In the genomic region with DNA sequence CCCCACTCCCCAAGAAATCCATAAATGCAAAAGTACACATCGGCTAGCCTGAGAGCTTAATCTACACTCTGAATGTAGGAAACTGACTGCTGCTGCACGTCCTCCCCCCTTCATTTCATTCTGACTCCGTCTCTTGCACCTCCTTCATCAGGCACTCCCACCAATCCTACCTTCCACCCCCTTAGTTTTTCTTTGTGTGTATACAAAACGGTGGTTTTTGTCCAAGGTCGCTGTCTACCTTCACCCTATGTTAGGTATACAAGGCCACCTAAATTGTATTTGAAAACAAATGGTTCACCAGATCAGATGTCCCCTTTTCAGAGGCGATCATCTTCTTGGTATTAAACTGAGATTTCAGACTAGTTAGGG, we compare ENCODE assay signal across 8 cellular contexts. TPM values are rescaled to one million over a fixed set of nuclear protein-coding genes. Genes with fewer than 3 reads are reported as not detected.
DNase-seq lines count a peak whose midpoint lies in the region; ATAC-seq and TF ChIP-seq lines count a peak whose summit lies in the region.

No MANE protein-coding gene starts in this region.

- H3K27ac ChIP-seq in lower lobe of right lung (peak overlapping the region; percentile 98), upper lobe of right lung (peak overlapping the region; percentile 98)

- H3K9me3 ChIP-seq in lower lobe of right lung (no peaks in the 10 kb centered on the region), upper lobe of right lung (no peaks in the 10 kb centered on the region)

- peak overlapping the region; percentile 82 for H3K4me3 ChIP-seq in GM06990 (replicated peaks; ENCODE audit: low read depth, low read length)
- H3K4me3 ChIP-seq in lower lobe of right lung = peak overlapping the region; percentile 80
- H3K4me3 ChIP-seq in upper lobe of right lung = peak overlapping the region; percentile 81

- H3K27me3 ChIP-seq in GM06990 (replicated peaks; ENCODE audit: control insufficient read depth, insufficient read depth, low read length) (no peaks in the 10 kb centered on the region), lower lobe of right lung (ENCODE audit: low read depth) (no peaks in the 10 kb centered on the region), upper lobe of right lung (no peaks in the 10 kb centered on the region)

- no peak for TF ChIP-seq CTCF in GM06990 (IDR thresholded peaks at IDR 0.05; ENCODE audit: insufficient read depth, low read length, poor library complexity, severe bottlenecking)
- no peak for TF ChIP-seq CTCF in lower lobe of right lung (IDR thresholded peaks at IDR 0.05)
- TF ChIP-seq CTCF in upper lobe of right lung (IDR thresholded peaks at IDR 0.05) = no peak

- no peak for DNase-seq in GM06990 (ENCODE audit: extremely low read depth, insufficient read length)
- DNase-seq in NCI-H69 (lab: John Stamatoyannopoulos, UW) = peak; percentile 58
- peak; percentile 10 for DNase-seq in central memory CD4-positive, alpha-beta T cell
- no peak for DNase-seq in lower lobe of right lung
- DNase-seq in upper lobe of right lung = no peak
- no peak for DNase-seq in HuH-7.5 (ENCODE audit: low spot score)
- DNase-seq in NCI-H128 (lab: John Stamatoyannopoulos, UW; ENCODE audit: unreplicated experiment) = no peak

- intact Hi-C loops in lower lobe of right lung (cut with DNase I) = no loop called here
- intact Hi-C loops in upper lobe of right lung (cut with DNase I) = no loop called here

- ATAC-seq in lower lobe of right lung (no peak), upper lobe of right lung (no peak), GM21423 (IDR thresholded peaks at IDR 0.05; ENCODE audit: unreplicated experiment) (no peak)

- H3K4me1 ChIP-seq in lower lobe of right lung (peaks cover 60% of the 10 kb centered on the region), upper lobe of right lung (peaks cover 44% of the 10 kb centered on the region)

- H3K36me3 ChIP-seq in GM06990 (ENCODE audit: control insufficient read depth, insufficient read depth, low read length) (no peaks in the 10 kb centered on the region), lower lobe of right lung (peaks cover 23% of the 10 kb centered on the region), upper lobe of right lung (peaks cover 29% of the 10 kb centered on the region)

RNA-seq across cellular contexts. Expression of a gene that starts 1.9 kb away (rescaled TPM):
- total RNA-seq in lower lobe of right lung = 86.6 TPM
- 96.1 TPM for total RNA-seq in upper lobe of right lung

Comparison
In these comparisons a context has a peak if more than half of its experiments do, and no peak if none do; other contexts are left out.
1. DNase-seq: peak in NCI-H69 (single experiment) and central memory CD4-positive, alpha-beta T cell (single experiment); none in GM06990 (single experiment), lower lobe of right lung (single experiment), upper lobe of right lung (single experiment), HuH-7.5 (single experiment) and NCI-H128 (single experiment).
2. Peak in every context shown above with its lines, with median percentiles within 50 percentile points of each other: H3K4me3 ChIP-seq.